Comparison of ENCODE assay signal across 21 cellular contexts in the genomic region with DNA sequence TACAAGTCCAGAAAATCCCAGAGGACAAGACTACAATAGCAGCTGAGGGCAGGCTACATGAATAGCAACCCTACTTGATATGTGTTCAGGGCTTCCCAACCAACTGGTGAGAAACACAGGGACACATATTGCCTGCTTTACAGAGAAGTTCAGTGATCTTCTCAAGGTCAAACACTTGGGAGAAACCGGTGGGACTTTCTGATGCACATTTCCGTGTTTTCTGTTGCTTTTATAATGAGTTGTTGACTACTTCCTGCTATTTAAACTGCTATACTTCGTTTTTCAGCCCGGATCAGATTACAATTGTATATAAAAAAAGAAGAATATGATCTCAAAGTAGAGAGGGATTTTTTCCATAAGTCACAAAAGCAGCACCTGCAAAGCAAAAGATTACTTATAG.
A peak's percentile ranks its signal among the peaks of the same experiment; 100 is the strongest.
DNase-seq lines count a peak whose midpoint lies in the region; ATAC-seq, FAIRE-seq and TF ChIP-seq lines count a peak whose summit lies in the region.
"Had no signal": no experiment of that assay in that cellular context is flagged by ENCODE, and none has a peak within 500 bp of the region (broad histone marks: within the 10 kb centered on the region; RNA-seq: fewer than 3 reads in every experiment).

No MANE protein-coding gene starts in this region.

- no peaks in the 10 kb centered on the region for H3K36me3 ChIP-seq in K562 (ENCODE audit: control insufficient read depth, insufficient read depth, low read length)
- H3K36me3 ChIP-seq in neutrophil, result no peaks in the 10 kb centered on the region

- no peak overlapping the region for H2AFZ ChIP-seq in K562 (ENCODE audit: low read depth, low read length)
- H2AFZ ChIP-seq: GM23248 had no signal

- H3K27me3 ChIP-seq in K562 (ENCODE audit: control insufficient read depth in 2 of 2, insufficient read depth in 2 of 2, low read length in 2 of 2), result no peaks in the 10 kb centered on the region
- H3K27me3 ChIP-seq in neutrophil, result no peaks in the 10 kb centered on the region

- H3K9ac ChIP-seq in K562 (ENCODE audit: insufficient read depth in 1 of 2, low read depth in 2 of 2, low read length in 2 of 2), result no peak overlapping the region
- H3K9ac ChIP-seq: GM23248, KMS-11 had no signal

- in situ Hi-C loops in K562 (cut with MboI), result no loop called here

- POLR2A ChIA-PET in K562 (lab: Yijun Ruan, JAX), result no interaction called here

- ATAC-seq in K562, result no peak
- no peak for ATAC-seq in GM19351 (IDR thresholded peaks at IDR 0.05; ENCODE audit: unreplicated experiment)
- ATAC-seq: PC-3 had no signal

- WGBS in K562 (ENCODE audit: insufficient coverage, low coverage, missing lambda C conversion rate), result 11% methylated on average over 4 of the region's 4 CpGs

- no TSS peak for BruUV-seq in K562 (replicated peaks; lab: Mats Ljungman, UMichigan)

- H3K9me3 ChIP-seq in K562 (replicated peaks; ENCODE audit: control insufficient read depth, insufficient read depth, low read depth, low read length) (no peaks in the 10 kb centered on the region), neutrophil (no peaks in the 10 kb centered on the region)

- no peaks in the 10 kb centered on the region for H3K79me2 ChIP-seq in K562 (ENCODE audit: control insufficient read depth, insufficient read depth, low read length)

- H3K9me1 ChIP-seq in K562 (ENCODE audit: control insufficient read depth, insufficient read depth, low read length), result no peaks in the 10 kb centered on the region

- no peak for TF ChIP-seq EP300 in K562 (IDR thresholded peaks at IDR 0.05; ENCODE audit: low read length)

- H4K20me1 ChIP-seq in K562 (replicated peaks; ENCODE audit: control insufficient read depth, insufficient read depth, low read length), result no peaks in the 10 kb centered on the region

- no peak overlapping the region for H3K4me2 ChIP-seq in K562 (ENCODE audit: insufficient read depth, low read length)
- H3K4me2 ChIP-seq: KMS-11 had no signal

- FAIRE-seq in K562 (lab: Jason Lieb, UNC), result peak; percentile 40
- FAIRE-seq: GM12891 had no signal

- DNase-seq in NCI-H2171 treated with DMSO at 0.1 percent for 48 hours (lab: John Stamatoyannopoulos, UW) (peak; percentile 24), NCI-H2171 (lab: John Stamatoyannopoulos, UW) (no peak), K562 (ENCODE audit: extremely low read depth in 1 of 4, low spot score in 3 of 4) (no peak), NOMO-1 treated with DMSO at 0.1 percent for 48 hours (lab: John Stamatoyannopoulos, UW; ENCODE audit: unreplicated experiment) (no peak), dedifferentiated amniotic fluid mesenchymal stem cell (ENCODE audit: extremely low spot score) (no peak)
- no peak for DNase-seq in central memory CD4-positive, alpha-beta T cell
- DNase-seq: AML-193; CD4-positive, CD25-positive, alpha-beta regulatory T cell; GM23248; HCEC 1CT; NCI-H1092 treated with DMSO at 0.1 percent for 48 hours; NCI-H1436 treated with DMSO at 0.1 percent for 48 hours; NCI-H1930; NCI-H446; NCI-H526; PC-3; Right ventricle myocardium superior had no signal

- no peak overlapping the region for H3K4me3 ChIP-seq in K562
- H3K4me3 ChIP-seq in neutrophil (ENCODE audit: low read depth in 1 of 2, low read length in 1 of 2), result no peak overlapping the region
- H3K4me3 ChIP-seq: GM23248 had no signal

- no peak overlapping the region for H3K27ac ChIP-seq in K562 (ENCODE audit: extremely low read depth, low read depth, low read length)
- peak overlapping the region; percentile 84 for H3K27ac ChIP-seq in neutrophil
- H3K27ac ChIP-seq: GM23248, KMS-11 had no signal

- TF ChIP-seq CTCF in K562 (IDR thresholded peaks at IDR 0.05 in 2 of 3, conservative IDR thresholded peaks at IDR 0.05 in 1 of 3; ENCODE audit: insufficient read depth in 2 of 3, low read depth in 1 of 3, low read length in 3 of 3) (no peak), neutrophil (IDR thresholded peaks at IDR 0.05) (no peak)

- intact Hi-C loops in K562 (cut with micrococcal nuclease), result no loop called here

- no peak for TF ChIP-seq RAD21 in K562 (CRISPR knock-in tag; conservative IDR thresholded peaks at IDR 0.05 in 1 of 2, IDR thresholded peaks at IDR 0.05 in 1 of 2)

- no peak for TF ChIP-seq POLR2A in K562 (conservative IDR thresholded peaks at IDR 0.05)

- CTCF ChIA-PET in K562 (lab: Yijun Ruan, JAX; ENCODE audit: low intra/inter-chr PET ratio), result interaction anchor here (0.6 kb wide), 1 partner anchor 25 kb away, joined by 3 read pairs; no protein-coding TSS in a partner anchor

- H3K4me1 ChIP-seq in K562 (replicated peaks in 1 of 2; ENCODE audit: control insufficient read depth in 2 of 2, insufficient read depth in 2 of 2, low read length in 2 of 2) (no peaks in the 10 kb centered on the region), neutrophil (ENCODE audit: control insufficient read depth in 1 of 2, insufficient read depth in 1 of 2, low read depth in 1 of 2, low read length in 1 of 2) (peaks cover 30 to 35% of the 10 kb centered on the region in 2 experiments)

TF ChIP-seq in K562, 482 proteins besides CTCF, POLR2A, EP300 and RAD21 (continues in another document):
- TF ChIP-seq, protein P1, sequence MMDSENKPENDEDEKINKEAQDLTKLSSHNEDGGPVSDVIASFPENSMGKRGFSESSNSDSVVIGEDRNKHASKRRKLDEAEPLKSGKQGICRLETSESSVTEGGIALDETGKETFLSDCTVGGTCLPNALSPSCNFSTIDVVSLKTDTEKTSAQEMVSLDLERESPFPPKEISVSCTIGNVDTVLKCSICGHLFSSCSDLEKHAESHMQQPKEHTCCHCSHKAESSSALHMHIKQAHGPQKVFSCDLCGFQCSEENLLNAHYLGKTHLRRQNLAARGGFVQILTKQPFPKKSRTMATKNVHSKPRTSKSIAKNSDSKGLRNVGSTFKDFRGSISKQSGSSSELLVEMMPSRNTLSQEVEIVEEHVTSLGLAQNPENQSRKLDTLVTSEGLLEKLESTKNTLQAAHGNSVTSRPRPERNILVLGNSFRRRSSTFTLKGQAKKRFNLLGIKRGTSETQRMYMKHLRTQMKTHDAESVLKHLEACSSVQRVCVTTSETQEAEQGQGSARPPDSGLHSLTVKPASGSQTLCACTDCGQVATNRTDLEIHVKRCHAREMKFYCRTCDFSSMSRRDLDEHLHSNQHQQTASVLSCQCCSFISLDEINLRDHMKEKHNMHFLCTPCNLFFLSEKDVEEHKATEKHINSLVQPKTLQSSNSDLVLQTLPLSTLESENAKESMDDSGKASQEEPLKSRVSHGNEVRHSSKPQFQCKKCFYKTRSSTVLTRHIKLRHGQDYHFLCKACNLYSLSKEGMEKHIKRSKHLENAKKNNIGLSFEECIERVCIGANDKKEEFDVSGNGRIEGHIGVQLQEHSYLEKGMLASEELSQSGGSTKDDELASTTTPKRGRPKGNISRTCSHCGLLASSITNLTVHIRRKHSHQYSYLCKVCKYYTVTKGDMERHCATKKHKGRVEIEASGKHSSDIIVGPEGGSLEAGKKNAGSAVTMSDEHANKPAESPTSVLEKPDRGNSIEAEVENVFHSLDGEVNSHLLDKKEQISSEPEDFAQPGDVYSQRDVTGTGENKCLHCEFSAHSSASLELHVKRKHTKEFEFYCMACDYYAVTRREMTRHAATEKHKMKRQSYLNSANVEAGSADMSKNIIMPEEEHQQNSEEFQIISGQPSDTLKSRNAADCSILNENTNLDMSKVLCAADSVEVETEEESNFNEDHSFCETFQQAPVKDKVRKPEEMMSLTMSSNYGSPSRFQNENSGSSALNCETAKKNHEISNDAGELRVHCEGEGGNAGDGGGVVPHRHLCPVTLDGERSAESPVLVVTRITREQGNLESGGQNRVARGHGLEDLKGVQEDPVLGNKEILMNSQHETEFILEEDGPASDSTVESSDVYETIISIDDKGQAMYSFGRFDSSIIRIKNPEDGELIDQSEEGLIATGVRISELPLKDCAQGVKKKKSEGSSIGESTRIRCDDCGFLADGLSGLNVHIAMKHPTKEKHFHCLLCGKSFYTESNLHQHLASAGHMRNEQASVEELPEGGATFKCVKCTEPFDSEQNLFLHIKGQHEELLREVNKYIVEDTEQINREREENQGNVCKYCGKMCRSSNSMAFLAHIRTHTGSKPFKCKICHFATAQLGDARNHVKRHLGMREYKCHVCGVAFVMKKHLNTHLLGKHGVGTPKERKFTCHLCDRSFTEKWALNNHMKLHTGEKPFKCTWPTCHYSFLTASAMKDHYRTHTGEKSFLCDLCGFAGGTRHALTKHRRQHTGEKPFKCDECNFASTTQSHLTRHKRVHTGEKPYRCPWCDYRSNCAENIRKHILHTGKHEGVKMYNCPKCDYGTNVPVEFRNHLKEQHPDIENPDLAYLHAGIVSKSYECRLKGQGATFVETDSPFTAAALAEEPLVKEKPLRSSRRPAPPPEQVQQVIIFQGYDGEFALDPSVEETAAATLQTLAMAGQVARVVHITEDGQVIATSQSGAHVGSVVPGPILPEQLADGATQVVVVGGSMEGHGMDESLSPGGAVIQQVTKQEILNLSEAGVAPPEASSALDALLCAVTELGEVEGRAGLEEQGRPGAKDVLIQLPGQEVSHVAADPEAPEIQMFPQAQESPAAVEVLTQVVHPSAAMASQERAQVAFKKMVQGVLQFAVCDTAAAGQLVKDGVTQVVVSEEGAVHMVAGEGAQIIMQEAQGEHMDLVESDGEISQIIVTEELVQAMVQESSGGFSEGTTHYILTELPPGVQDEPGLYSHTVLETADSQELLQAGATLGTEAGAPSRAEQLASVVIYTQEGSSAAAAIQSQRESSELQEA (IDR thresholded peaks at IDR 0.05; ENCODE audit: low read depth), result no peak
- TF ChIP-seq, protein P2, sequence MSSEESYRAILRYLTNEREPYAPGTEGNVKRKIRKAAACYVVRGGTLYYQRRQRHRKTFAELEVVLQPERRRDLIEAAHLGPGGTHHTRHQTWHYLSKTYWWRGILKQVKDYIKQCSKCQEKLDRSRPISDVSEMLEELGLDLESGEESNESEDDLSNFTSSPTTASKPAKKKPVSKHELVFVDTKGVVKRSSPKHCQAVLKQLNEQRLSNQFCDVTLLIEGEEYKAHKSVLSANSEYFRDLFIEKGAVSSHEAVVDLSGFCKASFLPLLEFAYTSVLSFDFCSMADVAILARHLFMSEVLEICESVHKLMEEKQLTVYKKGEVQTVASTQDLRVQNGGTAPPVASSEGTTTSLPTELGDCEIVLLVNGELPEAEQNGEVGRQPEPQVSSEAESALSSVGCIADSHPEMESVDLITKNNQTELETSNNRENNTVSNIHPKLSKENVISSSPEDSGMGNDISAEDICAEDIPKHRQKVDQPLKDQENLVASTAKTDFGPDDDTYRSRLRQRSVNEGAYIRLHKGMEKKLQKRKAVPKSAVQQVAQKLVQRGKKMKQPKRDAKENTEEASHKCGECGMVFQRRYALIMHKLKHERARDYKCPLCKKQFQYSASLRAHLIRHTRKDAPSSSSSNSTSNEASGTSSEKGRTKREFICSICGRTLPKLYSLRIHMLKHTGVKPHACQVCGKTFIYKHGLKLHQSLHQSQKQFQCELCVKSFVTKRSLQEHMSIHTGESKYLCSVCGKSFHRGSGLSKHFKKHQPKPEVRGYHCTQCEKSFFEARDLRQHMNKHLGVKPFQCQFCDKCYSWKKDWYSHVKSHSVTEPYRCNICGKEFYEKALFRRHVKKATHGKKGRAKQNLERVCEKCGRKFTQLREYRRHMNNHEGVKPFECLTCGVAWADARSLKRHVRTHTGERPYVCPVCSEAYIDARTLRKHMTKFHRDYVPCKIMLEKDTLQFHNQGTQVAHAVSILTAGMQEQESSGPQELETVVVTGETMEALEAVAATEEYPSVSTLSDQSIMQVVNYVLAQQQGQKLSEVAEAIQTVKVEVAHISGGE (CRISPR knock-in tag; IDR thresholded peaks at IDR 0.05), result no peak
- TF ChIP-seq NCOA6 (IDR thresholded peaks at IDR 0.05), result no peak
